8 cellular contexts compared by ENCODE assay signal in the genomic region with DNA sequence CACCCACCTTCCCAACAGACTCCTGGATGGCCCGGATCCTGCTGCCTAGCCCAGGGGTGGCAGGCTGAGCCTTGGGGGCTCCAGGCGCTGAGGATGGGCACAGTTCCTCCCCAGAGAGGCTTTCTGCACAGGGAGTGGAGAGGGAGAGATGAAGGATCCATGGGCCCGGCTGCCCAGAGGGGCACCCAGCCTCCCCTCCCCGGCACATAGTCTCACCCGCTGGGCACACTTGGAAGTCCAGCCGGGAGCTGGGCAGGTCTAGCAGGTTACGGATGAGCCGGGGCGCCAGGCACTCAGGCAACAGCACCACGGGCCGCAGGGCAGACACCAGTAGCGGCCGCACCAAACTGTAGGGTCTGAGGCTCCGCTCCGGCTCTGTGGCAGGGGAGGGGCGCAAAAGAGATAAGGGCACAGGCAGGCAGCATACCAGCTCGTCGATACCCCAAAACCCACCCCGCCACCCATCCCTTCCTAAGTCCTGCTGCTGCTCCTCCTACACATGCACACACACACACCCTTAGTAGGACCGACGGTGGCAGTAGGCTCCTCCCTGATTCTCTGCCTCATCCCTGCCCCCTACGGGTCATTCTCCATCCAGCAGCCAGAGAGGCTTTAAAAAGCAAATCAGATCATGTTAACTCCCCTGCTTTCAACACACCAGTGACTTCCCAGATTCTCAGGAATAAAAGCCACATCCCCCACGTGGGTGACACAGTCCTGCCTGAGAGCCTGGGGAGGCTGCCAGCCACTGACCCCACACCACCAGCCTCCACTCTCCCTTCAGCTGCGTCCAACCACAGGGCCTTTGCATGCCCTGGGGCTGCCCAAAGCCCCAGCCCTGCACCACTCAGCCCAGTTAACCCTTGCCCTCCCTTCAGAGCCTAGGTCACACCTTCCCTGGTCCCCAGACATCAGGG. TPM values are rescaled to one million over a fixed set of nuclear protein-coding genes. Genes with fewer than 3 reads are reported as not detected.
DNase-seq lines count a peak whose midpoint lies in the region; ATAC-seq and TF ChIP-seq lines count a peak whose summit lies in the region.

No MANE protein-coding gene starts in this region.

- no peak for DNase-seq in GM12864 (ENCODE audit: low read depth)
- peak; percentile 55 for DNase-seq in NCI-H1694 treated with DMSO at 0.1 percent for 48 hours (lab: John Stamatoyannopoulos, UW)
- peak; percentile 45 for DNase-seq in activated T-cell treated with anti-CD3 and anti-CD28 coated beads for 1 hour (ENCODE audit: low read depth)
- peak; percentile 12 for DNase-seq in foreskin melanocyte
- DNase-seq in stimulated activated CD4-positive, alpha-beta T cell treated with anti-CD3 and anti-CD28 coated beads, Interleukin-4, amount 100 ng/mL, for 24 hours: peak; percentile 54
- DNase-seq in SK-N-DZ (ENCODE audit: low spot score): no peak

- no peak for ATAC-seq in HG03196 (IDR thresholded peaks at IDR 0.05; ENCODE audit: unreplicated experiment)
- ATAC-seq in GM18505 (IDR thresholded peaks at IDR 0.05; ENCODE audit: unreplicated experiment): no peak

- no peak overlapping the region for H3K4me3 ChIP-seq in GM12864 (ENCODE audit: low read depth, low read length)

- TF ChIP-seq CTCF in GM12864 (IDR thresholded peaks at IDR 0.05; ENCODE audit: low read depth, low read length, missing control alignments): peak; percentile 68

- no peak for TF ChIP-seq POLR2A in GM18505 (IDR thresholded peaks at IDR 0.05; ENCODE audit: borderline replicate concordance, extremely low read depth, insufficient read depth, insufficient read length)

RNA-seq across cellular contexts. Expression of gene MFNG, which starts 6.5 kb away (rescaled TPM):
- 16.3 and 24.6 TPM in 2 replicates for polyA plus RNA-seq in SK-N-DZ (2014; cell fraction: cytosol; rRNA removed)
- polyA plus RNA-seq in SK-N-DZ (2014; cell fraction: nucleus; rRNA removed): 10.8 and 20.0 TPM in 2 replicates

RNA-seq across cellular contexts. Expression of gene CARD10, which starts 26.5 kb away (rescaled TPM):
- 1.8 and 2.6 TPM in 2 replicates for polyA plus RNA-seq in SK-N-DZ (2014; cell fraction: cytosol; rRNA removed)
- polyA plus RNA-seq in SK-N-DZ (2014; cell fraction: nucleus; rRNA removed): 3.1 and 8.4 TPM in 2 replicates

Comparison
In these comparisons a context has a peak if more than half of its experiments do, and no peak if none do; other contexts are left out.
1. DNase-seq: peak in NCI-H1694 treated with DMSO at 0.1 percent for 48 hours (single experiment), activated T-cell treated with anti-CD3 and anti-CD28 coated beads for 1 hour (single experiment), foreskin melanocyte (single experiment) and stimulated activated CD4-positive, alpha-beta T cell treated with anti-CD3 and anti-CD28 coated beads, Interleukin-4, amount 100 ng/mL, for 24 hours (single experiment); none in GM12864 (single experiment) and SK-N-DZ (single experiment).